ENCODE assay signal across 8 cellular contexts in the genomic region with DNA sequence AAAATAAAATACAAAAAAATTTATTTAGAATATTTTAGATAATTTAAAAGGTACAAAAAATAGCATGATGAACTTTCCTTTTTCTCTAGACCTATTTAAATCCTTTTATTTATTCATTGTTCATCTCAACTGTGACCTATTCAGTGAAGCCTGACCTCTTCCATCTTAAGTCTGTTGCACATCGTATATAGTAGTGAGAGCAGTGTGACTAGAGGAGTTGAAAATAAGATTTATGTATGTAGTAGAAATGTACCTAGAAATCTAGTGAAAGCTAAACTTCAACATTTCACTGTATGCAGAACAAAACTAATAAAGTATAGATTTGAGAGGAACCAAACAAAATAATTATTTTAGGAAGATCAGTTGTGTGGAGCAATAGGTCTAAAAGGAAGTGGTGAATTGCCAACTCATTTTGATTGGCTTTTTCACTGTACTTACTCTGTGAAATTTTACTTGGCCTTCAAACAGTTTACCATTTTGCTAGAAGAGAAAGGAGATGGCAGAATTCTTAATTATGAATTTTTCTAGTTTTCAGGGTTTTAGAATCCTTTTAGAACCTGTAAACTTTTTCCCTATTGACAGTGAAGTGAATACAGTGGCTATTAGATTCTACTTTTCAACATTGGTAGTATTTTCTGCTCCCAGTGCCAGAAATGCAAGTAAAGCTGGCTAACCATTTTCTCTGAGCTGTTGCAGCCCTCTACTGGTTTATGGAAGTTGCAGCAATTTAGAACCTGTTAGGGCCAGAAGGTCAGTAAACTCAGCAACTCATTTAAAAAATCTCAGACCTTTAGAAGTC. TPM values are rescaled to one million over a fixed set of nuclear protein-coding genes. Genes with fewer than 3 reads are reported as not detected.
DNase-seq lines count a peak whose midpoint lies in the region; ATAC-seq, FAIRE-seq and TF ChIP-seq lines count a peak whose summit lies in the region.

No MANE protein-coding gene starts in this region.

- peaks cover 80% of the 10 kb centered on the region for H3K79me2 ChIP-seq in endothelial cell of umbilical vein (ENCODE audit: control insufficient read depth, insufficient read depth, low read length)

- peak; percentile 52 to 63 for TF ChIP-seq CTCF in endothelial cell of umbilical vein (IDR thresholded peaks at IDR 0.05; ENCODE audit: extremely low read depth in 1 of 2, insufficient read depth in 1 of 2, low read depth in 1 of 2, low read length in 2 of 2)

- H3K9me1 ChIP-seq in endothelial cell of umbilical vein (replicated peaks; ENCODE audit: control insufficient read depth, extremely low read depth, insufficient read depth, low read length), result no peaks in the 10 kb centered on the region

- no peaks in the 10 kb centered on the region for H3K27me3 Mint-ChIP-seq in T-helper 2 cell treated with Interferon-gamma antibody and Interleukin-4, amounts not matched to agents 5 μg/mL and 100 μg/mL, for 36 hours (ENCODE audit: low read depth)

- no peak overlapping the region for H2AFZ ChIP-seq in endothelial cell of umbilical vein (ENCODE audit: low read depth, low read length)

- peak; percentile 31 for DNase-seq in activated CD4-positive, alpha-beta T cell treated with anti-CD3 and anti-CD28 coated beads for 48 hours
- DNase-seq in activated CD4-positive, alpha-beta T cell treated with anti-CD3 and anti-CD28 coated beads, Interleukin-2, amount 50 U/mL, for 1 hour, result no peak
- peak; percentile 35 for DNase-seq in H7
- peak; percentile 4 for DNase-seq in NCI-H1092 (lab: John Stamatoyannopoulos, UW)
- no peak for DNase-seq in T-helper 2 cell treated with Interferon-gamma antibody and Interleukin-4, amounts not matched to agents 5 μg/mL and 100 μg/mL, for 36 hours (ENCODE audit: low spot score)
- DNase-seq in endothelial cell of umbilical vein (ENCODE audit: low read depth, low spot score), result peak; percentile 79

- H3K4me1 ChIP-seq in endothelial cell of umbilical vein (ENCODE audit: control insufficient read depth, extremely low read depth, insufficient read depth, low read length) (peaks cover 12% of the 10 kb centered on the region), muscle layer of duodenum (ENCODE audit: control insufficient read depth in 1 of 2, insufficient read depth in 2 of 2, low read length in 2 of 2) (peaks cover 15 to 71% of the 10 kb centered on the region in 2 donors)

- dilution Hi-C loops in endothelial cell of umbilical vein (cut with MboI; ENCODE audit: extremely low pct_ligation_motif_present, low sequenced_read_pairs), result no loop called here

- intact Hi-C loops in endothelial cell of umbilical vein (cut with micrococcal nuclease), result loop anchor here (1.0 to 5.0 kb wide), 3 partner anchors 74 to 495 kb away; no protein-coding TSS in a partner anchor

- H3K9me3 ChIP-seq in endothelial cell of umbilical vein (replicated peaks; ENCODE audit: control insufficient read depth, insufficient read depth, low read length) (no peaks in the 10 kb centered on the region), muscle layer of duodenum (ENCODE audit: control insufficient read depth in 1 of 2, low read length in 2 of 2) (no peaks in the 10 kb centered on the region)

- H3K27me3 ChIP-seq in H7 (ENCODE audit: control insufficient read depth, insufficient read depth, low read length), result no peaks in the 10 kb centered on the region
- no peaks in the 10 kb centered on the region for H3K27me3 ChIP-seq in endothelial cell of umbilical vein (ENCODE audit: control insufficient read depth in 2 of 2, insufficient read depth in 2 of 2, low read length in 2 of 2)
- no peaks in the 10 kb centered on the region for H3K27me3 ChIP-seq in muscle layer of duodenum (ENCODE audit: low read depth, low read length)

- H3K9me3 Mint-ChIP-seq in T-helper 2 cell treated with Interferon-gamma antibody and Interleukin-4, amounts not matched to agents 5 μg/mL and 100 μg/mL, for 36 hours, result no peaks in the 10 kb centered on the region

- TF ChIP-seq POLR2A in endothelial cell of umbilical vein (IDR thresholded peaks at IDR 0.05; ENCODE audit: low read depth, low read length), result no peak

- no peak for ATAC-seq in GM21381 (IDR thresholded peaks at IDR 0.05; ENCODE audit: unreplicated experiment)

- peak overlapping the region; percentile 94 for H3K27ac Mint-ChIP-seq in T-helper 2 cell treated with Interferon-gamma antibody and Interleukin-4, amounts not matched to agents 5 μg/mL and 100 μg/mL, for 36 hours

- peaks cover 9% of the 10 kb centered on the region for H3K36me3 Mint-ChIP-seq in T-helper 2 cell treated with Interferon-gamma antibody and Interleukin-4, amounts not matched to agents 5 μg/mL and 100 μg/mL, for 36 hours (ENCODE audit: low read depth)

- H3K36me3 ChIP-seq in H7 (replicated peaks; ENCODE audit: control insufficient read depth, insufficient read depth, low read length), result no peaks in the 10 kb centered on the region
- no peaks in the 10 kb centered on the region for H3K36me3 ChIP-seq in endothelial cell of umbilical vein (ENCODE audit: control insufficient read depth in 2 of 2, extremely low read depth in 1 of 2, insufficient read depth in 2 of 2, low read length in 2 of 2)
- H3K36me3 ChIP-seq in muscle layer of duodenum (ENCODE audit: control insufficient read depth in 1 of 2, insufficient read depth in 2 of 2, low read length in 2 of 2), result no peaks in the 10 kb centered on the region

- CTCF ChIA-PET in endothelial cell of umbilical vein (lab: Charles Lee), result interaction anchor here (0.6 to 2.0 kb wide), 22 partner anchors 9 to 538 kb away, joined by 3 to 27 read pairs (median 4); a partner anchor contains a TSS

- peak overlapping the region; percentile 78 for H3K4me3 Mint-ChIP-seq in T-helper 2 cell treated with Interferon-gamma antibody and Interleukin-4, amounts not matched to agents 5 μg/mL and 100 μg/mL, for 36 hours

- peak; percentile 81 for FAIRE-seq in endothelial cell of umbilical vein (lab: Jason Lieb, UNC)

- H3K4me1 Mint-ChIP-seq in T-helper 2 cell treated with Interferon-gamma antibody and Interleukin-4, amounts not matched to agents 5 μg/mL and 100 μg/mL, for 36 hours (ENCODE audit: low read depth), result peaks cover 57% of the 10 kb centered on the region

- no peaks in the 10 kb centered on the region for H4K20me1 ChIP-seq in endothelial cell of umbilical vein (replicated peaks; ENCODE audit: control insufficient read depth, extremely low read depth, insufficient read depth, low read length)

- H3K4me3 ChIP-seq in H7 (ENCODE audit: insufficient read depth, low read depth, low read length), result no peak overlapping the region
- no peak overlapping the region for H3K4me3 ChIP-seq in endothelial cell of umbilical vein (replicated peaks in 1 of 3; ENCODE audit: insufficient read depth in 1 of 3, low read depth in 1 of 3, low read length in 3 of 3)
- H3K4me3 ChIP-seq in muscle layer of duodenum (ENCODE audit: low read depth in 1 of 2, low read length in 2 of 2), result no peak overlapping the region

- POLR2A ChIA-PET in endothelial cell of umbilical vein (lab: Charles Lee), result interaction anchor here (1.4 kb wide), 1 partner anchor 187 kb away, joined by 3 read pairs; a partner anchor contains a TSS

- H3K9ac ChIP-seq in endothelial cell of umbilical vein (replicated peaks; ENCODE audit: extremely low read depth, insufficient read depth, low read length), result no peak overlapping the region

- no TSS peak for BruUV-seq in endothelial cell of umbilical vein (replicated peaks; lab: Mats Ljungman, UMichigan)

- H3K27ac ChIP-seq in endothelial cell of umbilical vein (ENCODE audit: insufficient read depth, low read depth, low read length) (no peak overlapping the region), muscle layer of duodenum (ENCODE audit: low read length) (peak overlapping the region; percentile 40)

- H3K4me2 ChIP-seq in endothelial cell of umbilical vein (ENCODE audit: insufficient read depth, low read length), result peak overlapping the region; percentile 49

TF ChIP-seq in endothelial cell of umbilical vein, 7 proteins besides CTCF, POLR2A, EP300 and RAD21:
- TF ChIP-seq JUN (IDR thresholded peaks at IDR 0.05; ENCODE audit: borderline replicate concordance, insufficient read depth, insufficient read length, low read depth) (no peak), GATA2 (IDR thresholded peaks at IDR 0.05; ENCODE audit: insufficient read depth, insufficient read length, low read depth, low read length) (no peak), EZH2 (IDR thresholded peaks at IDR 0.05; ENCODE audit: borderline replicate concordance, low read depth, low read length, severe bottlenecking) (no peak), FOS (IDR thresholded peaks at IDR 0.05; ENCODE audit: borderline replicate concordance, insufficient read depth, low read length) (no peak), MYC (IDR thresholded peaks at IDR 0.05; ENCODE audit: low read depth, low read length) (no peak), POLR2AphosphoS5 (IDR thresholded peaks at IDR 0.05; ENCODE audit: insufficient read depth, low read depth, low read length) (no peak)
- TF ChIP-seq, protein P1, sequence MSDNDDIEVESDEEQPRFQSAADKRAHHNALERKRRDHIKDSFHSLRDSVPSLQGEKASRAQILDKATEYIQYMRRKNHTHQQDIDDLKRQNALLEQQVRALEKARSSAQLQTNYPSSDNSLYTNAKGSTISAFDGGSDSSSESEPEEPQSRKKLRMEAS (IDR thresholded peaks at IDR 0.05; ENCODE audit: insufficient read depth, insufficient read length), result no peak

RNA-seq across cellular contexts. Expression of a gene that starts 11.1 kb away (rescaled TPM):
- total RNA-seq in H7 (2014; rRNA removed; shearing (Covaris generic)), result 3.2 and 11.3 TPM in 2 replicates
- total RNA-seq in endothelial cell of umbilical vein, result 25.1 and 25.4 TPM in 2 replicates
- 1.5 and 1.7 TPM in 2 replicates for polyA plus RNA-seq in endothelial cell of umbilical vein
- 1.7 and 2.5 TPM in 2 replicates for polyA plus RNA-seq in endothelial cell of umbilical vein (2011; cell fraction: cytosol; rRNA removed)
- polyA plus RNA-seq in endothelial cell of umbilical vein (2011; cell fraction: nucleus; rRNA removed), result 12.5 and 12.9 TPM in 2 replicates
- polyA plus RNA-seq in endothelial cell of umbilical vein (2012), result 12.9 and 13.2 TPM in 2 replicates
- 20.8 and 33.1 TPM in 2 replicates for polyA minus RNA-seq in endothelial cell of umbilical vein
- polyA minus RNA-seq in endothelial cell of umbilical vein (2011; cell fraction: cytosol; rRNA and poly(A)+ RNA removed), result 31.9 TPM
- 33.0 and 37.7 TPM in 2 replicates for polyA minus RNA-seq in endothelial cell of umbilical vein (2011; cell fraction: nucleus; rRNA and poly(A)+ RNA removed)

RNA-seq across cellular contexts. Expression of a gene that starts 45.1 kb away (rescaled TPM):
- 189 and 220 TPM in 2 replicates for total RNA-seq in H7 (2014; rRNA removed; shearing (Covaris generic))
- total RNA-seq in endothelial cell of umbilical vein, result 147 and 152 TPM in 2 replicates
- 49.9 and 65.7 TPM in 2 replicates for polyA plus RNA-seq in endothelial cell of umbilical vein
- polyA plus RNA-seq in endothelial cell of umbilical vein (2011; cell fraction: cytosol; rRNA removed), result 113 and 124 TPM in 2 replicates
- 62.7 and 69.5 TPM in 2 replicates for polyA plus RNA-seq in endothelial cell of umbilical vein (2011; cell fraction: nucleus; rRNA removed)
- polyA plus RNA-seq in endothelial cell of umbilical vein (2012), result 131 and 161 TPM in 2 replicates
- 34.1 and 35.6 TPM in 2 replicates for polyA minus RNA-seq in endothelial cell of umbilical vein
- polyA minus RNA-seq in endothelial cell of umbilical vein (2011; cell fraction: cytosol; rRNA and poly(A)+ RNA removed), result 33.0 TPM
- 70.7 and 82.1 TPM in 2 replicates for polyA minus RNA-seq in endothelial cell of umbilical vein (2011; cell fraction: nucleus; rRNA and poly(A)+ RNA removed)

Comparison
In these comparisons a context has a peak if more than half of its experiments do, and no peak if none do; other contexts are left out.
1. DNase-seq: peak in activated CD4-positive, alpha-beta T cell treated with anti-CD3 and anti-CD28 coated beads for 48 hours (single experiment), H7 (single experiment), NCI-H1092 (single experiment) and endothelial cell of umbilical vein (single experiment); none in activated CD4-positive, alpha-beta T cell treated with anti-CD3 and anti-CD28 coated beads, Interleukin-2, amount 50 U/mL, for 1 hour (single experiment) and T-helper 2 cell treated with Interferon-gamma antibody and Interleukin-4, amounts not matched to agents 5 μg/mL and 100 μg/mL, for 36 hours (single experiment).